In genomic region chr10:12348870-12349627, GRCh38 we compare ENCODE assay signal across 8 cellular contexts. TPM values are rescaled to one million over a fixed set of nuclear protein-coding genes. Genes with fewer than 3 reads are reported as not detected.
DNase-seq lines count a peak whose midpoint lies in the region; ATAC-seq and TF ChIP-seq lines count a peak whose summit lies in the region.

Gene CAMK1D, plus strand, starts transcription at chr10:12349547.

- H3K27me3 Mint-ChIP-seq in activated CD4-positive, alpha-beta memory T cell treated with anti-CD3 and anti-CD28 coated beads for 36 hours = peaks cover 5% of the 10 kb centered on the region

- H3K36me3 ChIP-seq in lung (ENCODE audit: control insufficient read depth in 2 of 2, insufficient read depth in 2 of 2, low read length in 2 of 2) = no peaks in the 10 kb centered on the region

- no peaks in the 10 kb centered on the region for H3K9me3 Mint-ChIP-seq in activated CD4-positive, alpha-beta memory T cell treated with anti-CD3 and anti-CD28 coated beads for 36 hours

- no peaks in the 10 kb centered on the region for H3K27me3 ChIP-seq in lung (ENCODE audit: control insufficient read depth, insufficient read depth)

- peak within 1 kb of the TSS; percentile 34 to 78 for H3K27ac ChIP-seq in lung (ENCODE audit: low read depth in 1 of 2, low read length in 1 of 2)

- peaks cover 0 to 4% of the 10 kb centered on the region in 2 donors for H3K4me1 ChIP-seq in lung (ENCODE audit: control insufficient read depth in 2 of 2, insufficient read depth in 2 of 2, low read length in 2 of 2)

- H3K4me1 Mint-ChIP-seq in activated CD4-positive, alpha-beta memory T cell treated with anti-CD3 and anti-CD28 coated beads for 36 hours (ENCODE audit: low read depth) = peaks cover 45% of the 10 kb centered on the region

- peaks cover 0 to 2% of the 10 kb centered on the region in 2 donors for H3K9me3 ChIP-seq in lung (ENCODE audit: control insufficient read depth in 2 of 2, insufficient read depth in 1 of 2, low read length in 1 of 2)

- H3K36me3 Mint-ChIP-seq in activated CD4-positive, alpha-beta memory T cell treated with anti-CD3 and anti-CD28 coated beads for 36 hours = peaks cover 5% of the 10 kb centered on the region

- H3K27ac Mint-ChIP-seq in activated CD4-positive, alpha-beta memory T cell treated with anti-CD3 and anti-CD28 coated beads for 36 hours = peak within 1 kb of the TSS; percentile 88

- ATAC-seq in HG02885 (IDR thresholded peaks at IDR 0.05; ENCODE audit: poor library complexity, unreplicated experiment) (peak; percentile 56), lung (ENCODE audit: insufficient read depth, low FRiP score) (peak; percentile 68)

- 1 to 2% methylated on average over 40 to 91 of the region's 95 CpGs for WGBS in lung, 2 donors

- no peak for TF ChIP-seq CTCF in lung (IDR thresholded peaks at IDR 0.05; ENCODE audit: control extremely low read depth, extremely low read depth)

- H3K4me3 ChIP-seq in lung = peak within 1 kb of the TSS; percentile 69

- POLR2A ChIA-PET in activated CD4-positive, alpha-beta memory T cell treated with anti-CD3 and anti-CD28 coated beads for 36 hours (lab: Charles Lee) = interaction anchor here (0.7 to 1.7 kb wide), 4 partner anchors 15 to 33 kb away, joined by 3 to 9 read pairs (median 4); no protein-coding TSS in a partner anchor

- peak within 1 kb of the TSS; percentile 94 for H3K4me3 Mint-ChIP-seq in activated CD4-positive, alpha-beta memory T cell treated with anti-CD3 and anti-CD28 coated beads for 36 hours

- DNase-seq in SHP77 (lab: John Stamatoyannopoulos, UW) (peak; percentile 38 to 57), SHP77 treated with DMSO at 0.1 percent for 48 hours (lab: John Stamatoyannopoulos, UW) (no peak), NCI-H226 (peak; percentile 66), ecto neural progenitor cell (ENCODE audit: low spot score) (peak; percentile 83), lung (ENCODE audit: low spot score) (peak; percentile 84)
- peak; percentile 90 for DNase-seq in activated CD4-positive, alpha-beta memory T cell treated with anti-CD3 and anti-CD28 coated beads for 36 hours
- DNase-seq in stimulated activated CD8-positive, alpha-beta memory T cell treated with anti-CD3 and anti-CD28 coated beads, Interleukin-12 subunit alpha, Interleukin-12 subunit beta, amount 100 ng/mL, for 1 hour (ENCODE audit: low read depth) = peak; percentile 80

- CTCF ChIA-PET in activated CD4-positive, alpha-beta memory T cell treated with anti-CD3 and anti-CD28 coated beads for 36 hours (lab: Charles Lee) = interaction anchor here (0.6 to 1.3 kb wide), 6 partner anchors 85 to 358 kb away, joined by 3 to 5 read pairs (median 4); no protein-coding TSS in a partner anchor

- intact Hi-C loops in activated CD4-positive, alpha-beta memory T cell treated with anti-CD3 and anti-CD28 coated beads for 36 hours (cut with micrococcal nuclease) = loop anchor here (1.0 to 10.0 kb wide), 6 partner anchors 16 to 998 kb away; partner anchors contain the start of genes SEPHS1 and UPF2

RNA-seq across cellular contexts. Expression of gene CAMK1D, which starts in this region (rescaled TPM):
- 10 to 100 TPM; 17.7 to 17.9 TPM for total RNA-seq in activated CD4-positive, alpha-beta memory T cell treated with anti-CD3 and anti-CD28 coated beads for 36 hours
- total RNA-seq in lung = 10 to 100 TPM in 1 of 2 donors, 1 to 10 TPM in 1; 9.4 to 37.4 TPM
- 1 to 10 TPM; 3.2 to 4.5 TPM for polyA plus RNA-seq in lung
